10 cellular contexts compared by ENCODE assay signal in the genomic region with DNA sequence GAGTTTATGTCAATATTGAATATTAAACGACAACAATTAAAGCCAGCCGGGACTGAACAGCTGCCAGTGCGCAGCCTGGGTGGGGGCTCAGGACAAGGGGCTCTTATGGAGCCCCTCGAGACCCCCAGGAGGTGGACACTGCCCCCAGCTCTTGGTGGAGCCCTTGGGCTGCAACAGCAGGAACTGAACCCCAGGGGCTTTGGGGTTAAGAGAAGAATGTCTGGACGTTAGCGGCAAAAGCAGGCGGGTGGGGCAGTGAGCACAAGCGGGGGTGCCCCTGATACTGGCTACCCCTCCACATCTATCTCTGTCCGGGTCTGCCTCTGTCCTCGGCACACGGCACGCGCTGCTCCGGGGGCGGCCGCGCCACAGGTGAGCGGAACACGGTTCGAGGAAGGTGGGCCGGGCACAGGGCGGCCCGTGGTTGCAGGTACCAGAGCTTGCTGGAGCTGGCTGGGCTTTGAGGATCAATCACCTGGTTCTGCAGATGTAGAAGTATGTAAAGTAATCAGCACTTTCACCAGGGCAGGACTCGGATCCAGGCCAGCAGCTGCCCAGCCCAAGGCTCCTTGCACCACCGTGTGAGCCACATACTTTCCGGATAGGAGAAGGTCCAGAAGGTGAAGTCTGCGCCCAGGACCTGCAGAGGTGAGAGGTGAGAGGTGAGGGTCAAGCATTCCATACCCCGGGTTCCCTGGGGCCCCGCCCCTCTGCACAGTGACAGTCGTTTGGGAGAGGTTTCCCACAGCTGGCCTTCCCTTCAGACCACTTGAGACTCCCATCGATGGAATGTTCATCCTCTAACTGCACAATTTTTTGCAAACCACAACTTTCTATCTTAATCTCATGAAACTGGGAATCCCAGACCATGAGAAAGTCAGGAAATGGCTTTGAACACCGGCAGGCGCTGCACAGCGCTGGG. TPM values are rescaled to one million over a fixed set of nuclear protein-coding genes. Genes with fewer than 3 reads are reported as not detected.
DNase-seq lines count a peak whose midpoint lies in the region; TF ChIP-seq lines count a peak whose summit lies in the region.
"Had no signal": no experiment of that assay in that cellular context is flagged by ENCODE, and none has a peak within 500 bp of the region (broad histone marks: within the 10 kb centered on the region; RNA-seq: fewer than 3 reads in every experiment).

No MANE protein-coding gene starts in this region.

- TF ChIP-seq CTCF in AG10803 (conservative IDR thresholded peaks at IDR 0.05; ENCODE audit: low read length) (no peak), Peyer's patch (IDR thresholded peaks at IDR 0.05) (no peak), fibroblast of villous mesenchyme (IDR thresholded peaks at IDR 0.05; ENCODE audit: insufficient read depth, low read depth, low read length) (no peak), ovary (IDR thresholded peaks at IDR 0.05) (no peak)

- 56 to 75% (median 61%) methylated on average over 34 of the region's 34 CpGs for WGBS in ovary, 3 donors

- no peak for TF ChIP-seq EP300 in ovary (IDR thresholded peaks at IDR 0.05)

- H3K4me1 ChIP-seq in Peyer's patch (peaks cover 0 to 16% (median 0%) of the 10 kb centered on the region in 4 donors), ovary (ENCODE audit: insufficient read depth) (peaks cover 18% of the 10 kb centered on the region)

- intact Hi-C loops in ovary (cut with DNase I) = loop anchor here in 2 of 4 donors (5.0 to 10.0 kb wide), 2 partner anchors 57 to 105 kb away; partner anchors contain the start of gene COL18A1 (in 1 of the 2)

- H3K27ac ChIP-seq in Peyer's patch = peak overlapping the region in 3 of 4 donors; percentile 57 to 87 (median 83)
- peak overlapping the region; percentile 12 to 41 for H3K27ac ChIP-seq in ovary

- H3K27me3 ChIP-seq in Peyer's patch (no peaks in the 10 kb centered on the region), ovary (no peaks in the 10 kb centered on the region)
- H3K27me3 ChIP-seq: thyroid gland had no signal

- no peaks in the 10 kb centered on the region for H3K9me3 ChIP-seq in Peyer's patch
- H3K9me3 ChIP-seq in ovary = no peaks in the 10 kb centered on the region
- H3K9me3 ChIP-seq: thyroid gland had no signal

- DNase-seq in AG10803 (ENCODE audit: low read depth) = peak; percentile 72
- DNase-seq in Peyer's patch = peak in 2 of 3 donors; percentile 44 to 45
- DNase-seq in fibroblast of villous mesenchyme (ENCODE audit: low read depth) = peak; percentile 98
- peak; percentile 19 to 45 (median 39) for DNase-seq in ovary
- DNase-seq in COLO829 (ENCODE audit: low spot score) = no peak
- DNase-seq in activated CD4-positive, CD25-positive, alpha-beta regulatory T cell (lab: John Stamatoyannopoulos, UW) = no peak
- no peak for DNase-seq in nucleus accumbens (lab: John Stamatoyannopoulos, UW)
- no peak for DNase-seq in NCI-H2227 treated with DMSO at 0.1 percent for 48 hours (lab: John Stamatoyannopoulos, UW)
- DNase-seq: NCI-H1694, thyroid gland had no signal

- TF ChIP-seq POLR2A in Peyer's patch (IDR thresholded peaks at IDR 0.05) = no peak
- TF ChIP-seq POLR2A in ovary (IDR thresholded peaks at IDR 0.05) = no peak

- no peak overlapping the region for H3K4me3 ChIP-seq in AG10803 (ENCODE audit: low read length)
- no peak overlapping the region for H3K4me3 ChIP-seq in Peyer's patch
- H3K4me3 ChIP-seq in fibroblast of villous mesenchyme (ENCODE audit: low read depth, low read length) = peak overlapping the region; percentile 4
- no peak overlapping the region for H3K4me3 ChIP-seq in ovary
- H3K4me3 ChIP-seq: thyroid gland had no signal

- H3K36me3 ChIP-seq in Peyer's patch (no peaks in the 10 kb centered on the region), ovary (no peaks in the 10 kb centered on the region)
- H3K36me3 ChIP-seq: thyroid gland had no signal

RNA-seq across cellular contexts. Expression of gene POFUT2, which starts 12.4 kb away (rescaled TPM):
- total RNA-seq in Peyer's patch (10 to 100 TPM; 25.6 to 76.4 (median 47.6) TPM), fibroblast of villous mesenchyme (43.8 and 60.0 TPM in 2 replicates), ovary (10 to 100 TPM; 26.2 to 48.2 (median 40.1) TPM)
- 10 to 100 TPM; 25.7 to 52.9 TPM for polyA plus RNA-seq in ovary

Comparison
In these comparisons a context has a peak if more than half of its experiments do, and no peak if none do; other contexts are left out.
1. DNase-seq: peak in AG10803 (single experiment), Peyer's patch (2 of 3), fibroblast of villous mesenchyme (single experiment) and ovary (5 of 5); none in COLO829 (single experiment), activated CD4-positive, CD25-positive, alpha-beta regulatory T cell (0 of 4), nucleus accumbens (0 of 56) and NCI-H2227 treated with DMSO at 0.1 percent for 48 hours (single experiment).